In genomic region chr2:208031608-208032019, GRCh38 we compare ENCODE assay signal across 15 cellular contexts. TPM values are rescaled to one million over a fixed set of nuclear protein-coding genes. Genes with fewer than 3 reads are reported as not detected.
A peak's percentile ranks its signal among the peaks of the same experiment; 100 is the strongest.
DNase-seq lines count a peak whose midpoint lies in the region; ATAC-seq, FAIRE-seq and TF ChIP-seq lines count a peak whose summit lies in the region.
"Had no signal": no experiment of that assay in that cellular context is flagged by ENCODE, and none has a peak within 500 bp of the region (broad histone marks: within the 10 kb centered on the region; RNA-seq: fewer than 3 reads in every experiment).

No MANE protein-coding gene starts in this region.

- 10% methylated on average over 7 of the region's 7 CpGs for WGBS in K562 (ENCODE audit: insufficient coverage, low coverage, missing lambda C conversion rate)

- no peaks in the 10 kb centered on the region for H3K27me3 ChIP-seq in K562 (ENCODE audit: control insufficient read depth in 2 of 2, insufficient read depth in 2 of 2, low read length in 2 of 2)

- no peaks in the 10 kb centered on the region; a peak in 1 of 5 replicates for H3K4me1 ChIP-seq in K562 (replicated peaks in 1 of 2; ENCODE audit: control insufficient read depth in 2 of 2, insufficient read depth in 2 of 2, low read length in 2 of 2)

- H3K9me3 ChIP-seq in K562 (replicated peaks; ENCODE audit: control insufficient read depth, insufficient read depth, low read depth, low read length) = 0 out of 2 replicates have a peak, but pooled peaks cover 2% of the 10 kb centered on the region

- H3K4me3 Mint-ChIP-seq in naive thymus-derived CD8-positive, alpha-beta T cell = no peak overlapping the region
- H3K4me3 Mint-ChIP-seq: activated T-cell treated with anti-CD3 and anti-CD28 coated beads, Interleukin-2, amount 50 U/mL, for 72 hours; B cell; stimulated activated effector memory CD8-positive, alpha-beta T cell treated with anti-CD3 and anti-CD28 coated beads, Interleukin-12 subunit alpha, Interleukin-12 subunit beta, amount 100 ng/mL, for 72 hours had no signal

- no peaks in the 10 kb centered on the region for H3K79me2 ChIP-seq in K562 (ENCODE audit: control insufficient read depth, insufficient read depth, low read length)

- no peak for ATAC-seq in K562
- ATAC-seq in naive thymus-derived CD8-positive, alpha-beta T cell = no peak
- no peak for ATAC-seq in activated CD4-positive, CD25-positive, alpha-beta regulatory T cell treated with anti-CD3 and anti-CD28 coated beads, Interleukin-2, amount 50 U/mL, for 24 hours
- ATAC-seq: activated T-cell treated with anti-CD3 and anti-CD28 coated beads, Interleukin-2, amount 50 U/mL, for 72 hours; HCT116; stimulated activated effector memory CD8-positive, alpha-beta T cell treated with anti-CD3 and anti-CD28 coated beads, Interleukin-12 subunit alpha, Interleukin-12 subunit beta, amount 100 ng/mL, for 72 hours had no signal

- peak overlapping the region; percentile 40; the same call in 1 of the 2 replicates for H2AFZ ChIP-seq in K562 (ENCODE audit: low read depth, low read length)

- TF ChIP-seq CTCF in AG10803 (conservative IDR thresholded peaks at IDR 0.05; ENCODE audit: low read length) (no peak), K562 (IDR thresholded peaks at IDR 0.05 in 2 of 3, conservative IDR thresholded peaks at IDR 0.05 in 1 of 3; ENCODE audit: insufficient read depth in 2 of 3, low read depth in 1 of 3, low read length in 3 of 3) (no peak)

- H3K36me3 Mint-ChIP-seq in naive thymus-derived CD8-positive, alpha-beta T cell = no peaks in the 10 kb centered on the region
- H3K36me3 Mint-ChIP-seq: stimulated activated effector memory CD8-positive, alpha-beta T cell treated with anti-CD3 and anti-CD28 coated beads, Interleukin-12 subunit alpha, Interleukin-12 subunit beta, amount 100 ng/mL, for 72 hours had no signal

- no peak overlapping the region for H3K27ac Mint-ChIP-seq in naive thymus-derived CD8-positive, alpha-beta T cell
- H3K27ac Mint-ChIP-seq: activated T-cell treated with anti-CD3 and anti-CD28 coated beads, Interleukin-2, amount 50 U/mL, for 72 hours; stimulated activated effector memory CD8-positive, alpha-beta T cell treated with anti-CD3 and anti-CD28 coated beads, Interleukin-12 subunit alpha, Interleukin-12 subunit beta, amount 100 ng/mL, for 72 hours had no signal

- no peak overlapping the region for H3K4me2 ChIP-seq in K562 (ENCODE audit: insufficient read depth, low read length)

- no peak for TF ChIP-seq EP300 in K562 (IDR thresholded peaks at IDR 0.05; ENCODE audit: low read length)

- H3K36me3 ChIP-seq in K562 (ENCODE audit: control insufficient read depth, insufficient read depth, low read length) = no peaks in the 10 kb centered on the region

- no peak for TF ChIP-seq RAD21 in K562 (CRISPR knock-in tag; conservative IDR thresholded peaks at IDR 0.05 in 1 of 2, IDR thresholded peaks at IDR 0.05 in 1 of 2)

- no peaks in the 10 kb centered on the region for H3K9me1 ChIP-seq in K562 (ENCODE audit: control insufficient read depth, insufficient read depth, low read length)

- POLR2A ChIA-PET in K562 (lab: Yijun Ruan, JAX) = interaction anchor here (0.6 kb wide), 1 partner anchor 394 kb away, joined by 3 read pairs; no protein-coding TSS in a partner anchor
- POLR2A ChIA-PET in naive thymus-derived CD8-positive, alpha-beta T cell (lab: Charles Lee) = no interaction called here

- FAIRE-seq in K562 (lab: Jason Lieb, UNC) = no peak

- intact Hi-C loops in K562 (cut with micrococcal nuclease) = loop anchor here (5.0 to 10.0 kb wide), 2 partner anchors 41 to 167 kb away; no protein-coding TSS in a partner anchor

- BruUV-seq in K562 (replicated peaks; lab: Mats Ljungman, UMichigan) = no TSS peak

- H3K9ac ChIP-seq in K562 (ENCODE audit: insufficient read depth in 1 of 2, low read depth in 2 of 2, low read length in 2 of 2) = no peak overlapping the region

- peaks cover 0 to 3% (median under 1%) of the 10 kb centered on the region in 4 donors for H3K4me1 Mint-ChIP-seq in naive thymus-derived CD8-positive, alpha-beta T cell
- H3K4me1 Mint-ChIP-seq: B cell; stimulated activated effector memory CD8-positive, alpha-beta T cell treated with anti-CD3 and anti-CD28 coated beads, Interleukin-12 subunit alpha, Interleukin-12 subunit beta, amount 100 ng/mL, for 72 hours had no signal

- no peak for TF ChIP-seq POLR2A in K562 (conservative IDR thresholded peaks at IDR 0.05)

- DNase-seq in AG10803 (ENCODE audit: low read depth) (peak; percentile 87), KBM-7 (peak; percentile 9), K562 (ENCODE audit: extremely low read depth in 1 of 4, low spot score in 3 of 4) (no peak), midbrain (lab: John Stamatoyannopoulos, UW) (peak; percentile 6), COR-L47 (lab: John Stamatoyannopoulos, UW) (no peak), NCI-H1436 treated with DMSO at 0.1 percent for 48 hours (lab: John Stamatoyannopoulos, UW) (no peak)
- no peak for DNase-seq in naive thymus-derived CD8-positive, alpha-beta T cell
- DNase-seq: activated CD4-positive, alpha-beta T cell treated with anti-CD3 and anti-CD28 coated beads for 48 hours; activated T-cell treated with anti-CD3 and anti-CD28 coated beads, Interleukin-2, amount 50 U/mL, for 72 hours; anterior cingulate cortex; NCI-H2081 treated with DMSO at 0.1 percent for 48 hours had no signal

- no peaks in the 10 kb centered on the region for H3K9me3 Mint-ChIP-seq in naive thymus-derived CD8-positive, alpha-beta T cell
- H3K9me3 Mint-ChIP-seq: activated T-cell treated with anti-CD3 and anti-CD28 coated beads, Interleukin-2, amount 50 U/mL, for 72 hours; stimulated activated effector memory CD8-positive, alpha-beta T cell treated with anti-CD3 and anti-CD28 coated beads, Interleukin-12 subunit alpha, Interleukin-12 subunit beta, amount 100 ng/mL, for 72 hours had no signal

- CTCF ChIA-PET in K562 (lab: Yijun Ruan, JAX; ENCODE audit: low intra/inter-chr PET ratio) = no interaction called here

- in situ Hi-C loops in KBM-7 (cut with MboI; ENCODE audit: low pct_unique_long_range_greater_than_20kb, low sequenced_read_pairs) = loop anchor here (25.0 kb wide), 1 partner anchor 269 kb away; the partner anchor contains the start of gene FZD5
- in situ Hi-C loops in K562 (cut with MboI) = no loop called here

- H3K27ac ChIP-seq in K562 (ENCODE audit: extremely low read depth, low read depth, low read length) = no peak overlapping the region

- peaks cover 0 to 2% (median 0%) of the 10 kb centered on the region in 5 donors for H3K27me3 Mint-ChIP-seq in naive thymus-derived CD8-positive, alpha-beta T cell
- H3K27me3 Mint-ChIP-seq: B cell had no signal

- no peaks in the 10 kb centered on the region for H4K20me1 ChIP-seq in K562 (replicated peaks; ENCODE audit: control insufficient read depth, insufficient read depth, low read length)

- H3K4me3 ChIP-seq in AG10803 (ENCODE audit: low read length) (no peak overlapping the region), K562 (no peak overlapping the region)

TF ChIP-seq in K562, 482 proteins besides CTCF, POLR2A, EP300 and RAD21:
- TF ChIP-seq ZBTB11 (CRISPR knock-in tag; IDR thresholded peaks at IDR 0.05) = 0 out of 6 replicates have a peak, but pooled peaks of 1 of the 3 experiments have one; percentile 25
- no peak for TF ChIP-seq ZNF507 (tag; conservative IDR thresholded peaks at IDR 0.05)
TF ChIP-seq in K562: peak in this region for 1.

RNA-seq across cellular contexts. Expression of gene PLEKHM3, which starts 6.3 kb away (rescaled TPM):
- total RNA-seq in K562 (2011; cell fraction: chromatin; rRNA removed; ENCODE audit: low replicate concordance) = 8.4 and 9.9 TPM in 2 replicates
- total RNA-seq in K562 (2011; cell fraction: nucleolus; rRNA removed) = 4.3 and 4.6 TPM in 2 replicates
- total RNA-seq in K562 (2011; cell fraction: nucleoplasm; rRNA removed) = 5.5 and 5.8 TPM in 2 replicates
- total RNA-seq in K562 (2014; rRNA removed) (0.86 and 1.0 TPM in 2 replicates), K562 (2014; rRNA removed; fragmentation: Illumina TruSeq; extraction: Trizol) (1.5 and 1.6 TPM in 2 replicates), K562 (2015; rRNA removed; fragmentation: Illumina TruSeq; extraction: Trizol) (1.2 and 1.4 TPM in 2 replicates), K562 (2021) (1.0 and 1.3 TPM in 2 replicates)
- polyA plus RNA-seq in K562 (2011; rRNA removed) (0.97 and 1.2 TPM in 2 replicates), K562 (2014; fragmentation: Illumina TruSeq; extraction: Trizol) (1.0 and 1.1 TPM in 2 replicates), K562 (2014; fragmentation: Nextera tagmentation; extraction: Ambion mirVana) (under 1 TPM; 0.24 to 0.36 TPM), K562 (2014; rRNA removed) (0.54 and 1.1 TPM in 2 replicates)
- 0.90 and 0.92 TPM in 2 replicates for polyA plus RNA-seq in K562 (2011; cell fraction: cytosol; rRNA removed)
- 1.1 and 2.0 TPM in 2 replicates for polyA plus RNA-seq in K562 (2011; cell fraction: nucleus; rRNA removed)
- polyA plus RNA-seq in K562 (2012) = 0.77 and 1.2 TPM in 2 replicates
- 4.0 and 4.6 TPM in 2 replicates for polyA minus RNA-seq in K562 (2011; rRNA and poly(A)+ RNA removed)
- polyA minus RNA-seq in K562 (2011; cell fraction: cytosol; rRNA and poly(A)+ RNA removed) = 2.0 and 2.2 TPM in 2 replicates
- 3.7 and 4.6 TPM in 2 replicates for polyA minus RNA-seq in K562 (2011; cell fraction: nucleus; rRNA and poly(A)+ RNA removed)
- 10 to 100 TPM; 13.7 to 16.5 TPM for total RNA-seq in naive thymus-derived CD8-positive, alpha-beta T cell
- 1 to 10 TPM; 2.5 to 3.4 (median 3.4) TPM for polyA plus RNA-seq in naive thymus-derived CD8-positive, alpha-beta T cell

Comparison
In these comparisons a context has a peak if more than half of its experiments do, and no peak if none do; other contexts are left out.
1. DNase-seq: peak in AG10803 (single experiment), KBM-7 (single experiment) and midbrain (single experiment); none in K562 (0 of 4), naive thymus-derived CD8-positive, alpha-beta T cell (0 of 10), COR-L47 (single experiment) and NCI-H1436 treated with DMSO at 0.1 percent for 48 hours (single experiment).